Comparison of ENCODE assay signal across 8 cellular contexts in the genomic region with DNA sequence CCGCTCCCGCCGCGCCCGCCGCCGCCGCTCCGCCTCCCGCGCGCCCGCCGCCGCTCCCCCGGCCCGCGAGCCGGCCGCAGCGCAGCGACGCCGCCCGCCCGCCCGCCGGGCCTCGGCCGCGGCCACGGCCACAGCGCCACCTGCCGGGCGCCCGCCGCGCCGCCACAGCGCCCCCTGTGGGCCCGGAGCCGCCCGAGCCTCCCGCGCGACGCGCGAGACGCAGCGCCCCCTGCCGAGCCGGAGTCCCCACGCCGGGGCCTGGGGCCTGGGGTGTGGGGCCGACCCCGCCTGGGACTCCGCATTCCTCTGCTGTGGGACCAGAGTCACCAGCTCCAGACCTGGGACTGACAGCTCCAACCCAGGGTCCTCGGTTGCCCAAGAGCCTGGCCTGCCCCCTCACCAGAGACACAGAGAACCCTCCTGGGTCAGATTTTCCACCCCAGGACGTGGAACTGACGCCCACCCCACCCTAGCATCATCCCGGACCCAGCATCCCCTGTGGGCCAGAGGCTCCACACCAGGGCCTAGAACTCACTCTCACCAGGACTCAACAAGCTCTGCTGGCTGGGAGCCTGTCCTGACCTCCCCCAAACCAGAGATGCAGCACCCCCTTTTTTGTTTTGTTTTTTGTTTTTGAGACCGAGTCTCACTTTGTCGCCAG. TPM values are rescaled to one million over a fixed set of nuclear protein-coding genes. Genes with fewer than 3 reads are reported as not detected.
DNase-seq lines count a peak whose midpoint lies in the region; ATAC-seq and TF ChIP-seq lines count a peak whose summit lies in the region.

A gene with protein sequence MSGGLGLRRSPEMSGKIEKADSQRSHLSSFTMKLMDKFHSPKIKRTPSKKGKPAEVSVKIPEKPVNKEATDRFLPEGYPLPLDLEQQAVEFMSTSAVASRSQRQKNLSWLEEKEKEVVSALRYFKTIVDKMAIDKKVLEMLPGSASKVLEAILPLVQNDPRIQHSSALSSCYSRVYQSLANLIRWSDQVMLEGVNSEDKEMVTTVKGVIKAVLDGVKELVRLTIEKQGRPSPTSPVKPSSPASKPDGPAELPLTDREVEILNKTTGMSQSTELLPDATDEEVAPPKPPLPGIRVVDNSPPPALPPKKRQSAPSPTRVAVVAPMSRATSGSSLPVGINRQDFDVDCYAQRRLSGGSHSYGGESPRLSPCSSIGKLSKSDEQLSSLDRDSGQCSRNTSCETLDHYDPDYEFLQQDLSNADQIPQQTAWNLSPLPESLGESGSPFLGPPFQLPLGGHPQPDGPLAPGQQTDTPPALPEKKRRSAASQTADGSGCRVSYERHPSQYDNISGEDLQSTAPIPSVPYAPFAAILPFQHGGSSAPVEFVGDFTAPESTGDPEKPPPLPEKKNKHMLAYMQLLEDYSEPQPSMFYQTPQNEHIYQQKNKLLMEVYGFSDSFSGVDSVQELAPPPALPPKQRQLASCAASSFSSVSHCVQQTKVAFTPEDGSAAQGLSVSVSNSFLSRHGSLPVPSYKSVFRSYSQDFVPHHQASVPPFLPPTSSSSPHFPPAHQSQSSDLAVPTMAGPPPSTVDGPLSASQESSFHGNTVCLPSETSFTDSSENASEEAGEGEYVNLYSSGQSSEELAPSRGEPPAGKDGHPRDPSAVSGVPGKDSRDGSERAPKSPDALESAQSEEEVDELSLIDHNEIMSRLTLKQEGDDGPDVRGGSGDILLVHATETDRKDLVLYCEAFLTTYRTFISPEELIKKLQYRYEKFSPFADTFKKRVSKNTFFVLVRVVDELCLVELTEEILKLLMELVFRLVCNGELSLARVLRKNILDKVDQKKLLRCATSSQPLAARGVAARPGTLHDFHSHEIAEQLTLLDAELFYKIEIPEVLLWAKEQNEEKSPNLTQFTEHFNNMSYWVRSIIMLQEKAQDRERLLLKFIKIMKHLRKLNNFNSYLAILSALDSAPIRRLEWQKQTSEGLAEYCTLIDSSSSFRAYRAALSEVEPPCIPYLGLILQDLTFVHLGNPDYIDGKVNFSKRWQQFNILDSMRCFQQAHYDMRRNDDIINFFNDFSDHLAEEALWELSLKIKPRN (N-terminal part only) (minus strand): TSS at position 89 of the 661 bp plus-strand sequence. CDS start 246 bp downstream, outside the sequence.

- DNase-seq in NCI-H2029 (lab: John Stamatoyannopoulos, UW) (peak; percentile 56), NCI-H2029 treated with DMSO at 0.1 percent for 48 hours (lab: John Stamatoyannopoulos, UW) (no peak), fibroblast of pulmonary artery (ENCODE audit: low read depth) (peak; percentile 47)
- peak; percentile 76 to 82 for DNase-seq in activated T-helper 1 cell treated with anti-CD3 and anti-CD28 coated beads, Interleukin-2, amount 50 U/mL, for 16 hours (ENCODE audit: low read depth in 1 of 2, low spot score in 1 of 2)

- no peaks in the 10 kb centered on the region for H3K9me2 ChIP-seq in neural cell (ENCODE audit: insufficient read depth, low read length)

- peak; percentile 37 for ATAC-seq in HG02870 (IDR thresholded peaks at IDR 0.05; ENCODE audit: unreplicated experiment)

- H3K27ac ChIP-seq in OCI-LY3 (ENCODE audit: low read length) (peak within 1 kb of the TSS; percentile 91), neural cell (ENCODE audit: low read length) (peak within 1 kb of the TSS; percentile 51), subcutaneous abdominal adipose tissue (ENCODE audit: low read depth, low read length) (peak within 1 kb of the TSS; percentile 87)

- H3K4me3 ChIP-seq in OCI-LY3 (ENCODE audit: low read length) (peak within 1 kb of the TSS; percentile 98), fibroblast of pulmonary artery (replicated peaks; ENCODE audit: low read depth, low read length) (peak within 1 kb of the TSS; percentile 70), neural cell (ENCODE audit: low read length) (peak within 1 kb of the TSS; percentile 87), subcutaneous abdominal adipose tissue (ENCODE audit: low read depth in 1 of 5, low read length in 5 of 5) (peak within 1 kb of the TSS; percentile 77 to 88 (median 84))

- TF ChIP-seq EP300 in neural cell (conservative IDR thresholded peaks at IDR 0.05; ENCODE audit: poor library complexity, severe bottlenecking): no peak

- H3K36me3 ChIP-seq in OCI-LY3 (replicated peaks; ENCODE audit: low read depth, low read length) (peaks cover 3% of the 10 kb centered on the region), neural cell (ENCODE audit: insufficient read depth, low read length) (no peaks in the 10 kb centered on the region), subcutaneous abdominal adipose tissue (ENCODE audit: control insufficient read depth in 5 of 5, insufficient read depth in 5 of 5, low read length in 5 of 5) (no peaks in the 10 kb centered on the region)

- H3K27me3 ChIP-seq in OCI-LY3 (ENCODE audit: low read depth, low read length) (no peaks in the 10 kb centered on the region), neural cell (ENCODE audit: insufficient read depth, low read depth, low read length) (no peaks in the 10 kb centered on the region), subcutaneous abdominal adipose tissue (ENCODE audit: control insufficient read depth in 5 of 5, insufficient read depth in 4 of 5, low read length in 5 of 5) (no peaks in the 10 kb centered on the region)

- H3K9ac ChIP-seq in OCI-LY3 (ENCODE audit: low read length) (peak within 1 kb of the TSS; percentile 99), neural cell (ENCODE audit: low read length) (peak within 1 kb of the TSS; percentile 81), subcutaneous abdominal adipose tissue (ENCODE audit: low read length in 5 of 5) (peak within 1 kb of the TSS; percentile 68 to 90 (median 71))

- no peaks in the 10 kb centered on the region for H3F3A ChIP-seq in neural cell (ENCODE audit: insufficient read depth, low read length, poor library complexity, severe bottlenecking)

- H3K9me3 ChIP-seq in OCI-LY3 (ENCODE audit: insufficient read depth, low read length) (no peaks in the 10 kb centered on the region), neural cell (ENCODE audit: low read length) (no peaks in the 10 kb centered on the region), subcutaneous abdominal adipose tissue (ENCODE audit: control insufficient read depth in 5 of 5, low read length in 5 of 5) (no peaks in the 10 kb centered on the region)

- H3K4me1 ChIP-seq in OCI-LY3 (ENCODE audit: low read length) (peaks cover 57% of the 10 kb centered on the region), subcutaneous abdominal adipose tissue (ENCODE audit: control insufficient read depth in 5 of 5, insufficient read depth in 5 of 5, low read length in 5 of 5) (peaks cover 10 to 39% (median 35%) of the 10 kb centered on the region in 5 donors)

- H2AFZ ChIP-seq in OCI-LY3 (ENCODE audit: low read depth, low read length) (peak within 1 kb of the TSS; percentile 39; the same call in 1 of the 2 replicates), neural cell (ENCODE audit: low read depth, low read length) (peak within 1 kb of the TSS; percentile 3)

- H4K20me1 ChIP-seq in OCI-LY3 (ENCODE audit: insufficient read depth, low read length) (no peaks in the 10 kb centered on the region), neural cell (ENCODE audit: insufficient read depth) (peaks cover 5% of the 10 kb centered on the region)

- TF ChIP-seq RAD21 in neural cell (conservative IDR thresholded peaks at IDR 0.05): peak; percentile 71

- peak within 1 kb of the TSS; percentile 87 for H3K4me2 ChIP-seq in OCI-LY3 (ENCODE audit: low read length)
- H3K4me2 ChIP-seq in neural cell (ENCODE audit: low read length): peak within 1 kb of the TSS; percentile 54

- peaks cover 50% of the 10 kb centered on the region for H3K79me2 ChIP-seq in OCI-LY3 (ENCODE audit: low read length)
- H3K79me2 ChIP-seq in neural cell (replicated peaks; ENCODE audit: insufficient read depth, low read length): peaks cover 37% of the 10 kb centered on the region

- TF ChIP-seq CTCF in OCI-LY3 (IDR thresholded peaks at IDR 0.05; ENCODE audit: low read depth, low read length): peak; percentile 76
- peak; percentile 41 for TF ChIP-seq CTCF in fibroblast of pulmonary artery (IDR thresholded peaks at IDR 0.05; ENCODE audit: low read length, missing control alignments)
- TF ChIP-seq CTCF in neural cell (IDR thresholded peaks at IDR 0.05; ENCODE audit: poor library complexity, severe bottlenecking): peak; percentile 86

TF ChIP-seq in neural cell, 6 proteins besides CTCF, POLR2A, EP300 and RAD21:
- TF ChIP-seq POLR2AphosphoS5 (IDR thresholded peaks at IDR 0.05) (no peak), TAF1 (IDR thresholded peaks at IDR 0.05; ENCODE audit: low read depth) (no peak), MXI1 (conservative IDR thresholded peaks at IDR 0.05; ENCODE audit: poor library complexity, severe bottlenecking) (no peak), EZH2 (IDR thresholded peaks at IDR 0.05; ENCODE audit: borderline replicate concordance, insufficient read depth, low read length, poor library complexity, severe bottlenecking) (no peak), SMC3 (conservative IDR thresholded peaks at IDR 0.05; ENCODE audit: poor library complexity) (peak; percentile 71)
- TF ChIP-seq, protein P1, sequence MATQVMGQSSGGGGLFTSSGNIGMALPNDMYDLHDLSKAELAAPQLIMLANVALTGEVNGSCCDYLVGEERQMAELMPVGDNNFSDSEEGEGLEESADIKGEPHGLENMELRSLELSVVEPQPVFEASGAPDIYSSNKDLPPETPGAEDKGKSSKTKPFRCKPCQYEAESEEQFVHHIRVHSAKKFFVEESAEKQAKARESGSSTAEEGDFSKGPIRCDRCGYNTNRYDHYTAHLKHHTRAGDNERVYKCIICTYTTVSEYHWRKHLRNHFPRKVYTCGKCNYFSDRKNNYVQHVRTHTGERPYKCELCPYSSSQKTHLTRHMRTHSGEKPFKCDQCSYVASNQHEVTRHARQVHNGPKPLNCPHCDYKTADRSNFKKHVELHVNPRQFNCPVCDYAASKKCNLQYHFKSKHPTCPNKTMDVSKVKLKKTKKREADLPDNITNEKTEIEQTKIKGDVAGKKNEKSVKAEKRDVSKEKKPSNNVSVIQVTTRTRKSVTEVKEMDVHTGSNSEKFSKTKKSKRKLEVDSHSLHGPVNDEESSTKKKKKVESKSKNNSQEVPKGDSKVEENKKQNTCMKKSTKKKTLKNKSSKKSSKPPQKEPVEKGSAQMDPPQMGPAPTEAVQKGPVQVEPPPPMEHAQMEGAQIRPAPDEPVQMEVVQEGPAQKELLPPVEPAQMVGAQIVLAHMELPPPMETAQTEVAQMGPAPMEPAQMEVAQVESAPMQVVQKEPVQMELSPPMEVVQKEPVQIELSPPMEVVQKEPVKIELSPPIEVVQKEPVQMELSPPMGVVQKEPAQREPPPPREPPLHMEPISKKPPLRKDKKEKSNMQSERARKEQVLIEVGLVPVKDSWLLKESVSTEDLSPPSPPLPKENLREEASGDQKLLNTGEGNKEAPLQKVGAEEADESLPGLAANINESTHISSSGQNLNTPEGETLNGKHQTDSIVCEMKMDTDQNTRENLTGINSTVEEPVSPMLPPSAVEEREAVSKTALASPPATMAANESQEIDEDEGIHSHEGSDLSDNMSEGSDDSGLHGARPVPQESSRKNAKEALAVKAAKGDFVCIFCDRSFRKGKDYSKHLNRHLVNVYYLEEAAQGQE (IDR thresholded peaks at IDR 0.05; ENCODE audit: borderline replicate concordance): no peak
TF ChIP-seq in neural cell: peak in this region for 1.

RNA-seq across cellular contexts. Expression of the gene that starts here (rescaled TPM):
- 23.6 and 43.0 TPM in 2 replicates for polyA plus RNA-seq in neural cell
- polyA minus RNA-seq in neural cell: 55.8 and 60.7 TPM in 2 replicates
